8 cellular contexts compared by ENCODE assay signal in genomic region chr6:125956506-125957390, GRCh38. TPM values are rescaled to one million over a fixed set of nuclear protein-coding genes. Genes with fewer than 3 reads are reported as not detected.
DNase-seq lines count a peak whose midpoint lies in the region; ATAC-seq, FAIRE-seq and TF ChIP-seq lines count a peak whose summit lies in the region.

Gene HINT3, plus strand, starts transcription at chr6:125956770. Its CDS starts 208 bp downstream, at chr6:125956978.

- H3K27me3 ChIP-seq in right atrium auricular region (no peaks in the 10 kb centered on the region), psoas muscle (ENCODE audit: insufficient read depth in 3 of 3, low read length in 2 of 3) (peaks cover 0 to 10% (median 0%) of the 10 kb centered on the region in 3 donors)

- WGBS in psoas muscle, 3 donors: 0 to 1% (median 0%) methylated on average over 77 to 82 of the region's 82 CpGs

- FAIRE-seq in urothelium cell line (lab: Jason Lieb, UNC): peak; percentile 77

- H3K36me3 ChIP-seq in right atrium auricular region (no peaks in the 10 kb centered on the region), psoas muscle (ENCODE audit: insufficient read depth in 1 of 2, low read depth in 1 of 2) (peaks cover 0 to 9% of the 10 kb centered on the region in 2 donors)

- intact Hi-C loops in psoas muscle (cut with DNase I): loop anchor here (5.0 to 10.0 kb wide), 5 partner anchors 39 to 649 kb away; partner anchors contain the start of gene NCOA7 (in 1 of the 2)

- TF ChIP-seq CTCF in right atrium auricular region (IDR thresholded peaks at IDR 0.05) (peak; percentile 91 to 97), psoas muscle (IDR thresholded peaks at IDR 0.05) (peak; percentile 97)

- DNase-seq in NCI-H187 (lab: John Stamatoyannopoulos, UW) (peak; percentile 93 to 94), T-helper 2 cell (peak; percentile 95 to 99 (median 97)), anterior cingulate cortex (lab: John Stamatoyannopoulos, UW) (peak; percentile 47 to 99 (median 94)), right atrium auricular region (ENCODE audit: low spot score) (peak; percentile 99), psoas muscle (peak; percentile 98 to 99), urothelium cell line (ENCODE audit: low spot score) (peak; percentile 95)

- H3K4me1 ChIP-seq in right atrium auricular region (peaks cover 0 to 24% of the 10 kb centered on the region in 2 donors), psoas muscle (peaks cover 12% of the 10 kb centered on the region)

- H3K27ac ChIP-seq in right atrium auricular region (peak within 1 kb of the TSS; percentile 93 to 95), psoas muscle (peak within 1 kb of the TSS; percentile 98)

- no peaks in the 10 kb centered on the region for H3K9me3 ChIP-seq in right atrium auricular region
- H3K9me3 ChIP-seq in psoas muscle: no peaks in the 10 kb centered on the region

- ATAC-seq in GM18499 (IDR thresholded peaks at IDR 0.05; ENCODE audit: insufficient read depth, unreplicated experiment) (peak; percentile 75), HG02943 (IDR thresholded peaks at IDR 0.05; ENCODE audit: low read depth, unreplicated experiment) (peak; percentile 89), psoas muscle (peak; percentile 97 to 98 (median 97))

- H3K4me3 ChIP-seq in right atrium auricular region (peak within 1 kb of the TSS; percentile 68 to 96), psoas muscle (peak within 1 kb of the TSS; percentile 97)

RNA-seq across cellular contexts. Expression of gene HINT3, which starts in this region (rescaled TPM):
- total RNA-seq in right atrium auricular region: 10 to 100 TPM; 16.6 to 30.2 TPM
- 10 to 100 TPM; 55.2 to 79.9 (median 59.5) TPM for total RNA-seq in psoas muscle
- 10 to 100 TPM; 24.0 to 79.4 (median 40.8) TPM for polyA plus RNA-seq in psoas muscle

Comparison
In these comparisons a context has a peak if more than half of its experiments do, and no peak if none do; other contexts are left out.
1. Peak in every context shown above with its lines: DNase-seq, ATAC-seq, H3K4me3 ChIP-seq and H3K27ac ChIP-seq.